In genomic region chr3:111080357-111080937, GRCh38 we compare ENCODE assay signal across 8 cellular contexts. TPM values are rescaled to one million over a fixed set of nuclear protein-coding genes. Genes with fewer than 3 reads are reported as not detected.
DNase-seq lines count a peak whose midpoint lies in the region; ATAC-seq and TF ChIP-seq lines count a peak whose summit lies in the region.

No MANE protein-coding gene starts in this region.

- TF ChIP-seq POLR2A in vagina (IDR thresholded peaks at IDR 0.05) = no peak

- POLR2A ChIA-PET in SK-N-SH (lab: Yijun Ruan, JAX) = no interaction called here

- TF ChIP-seq EP300 in SK-N-SH (IDR thresholded peaks at IDR 0.05; ENCODE audit: borderline replicate concordance in 1 of 2, low read depth in 1 of 2, low read length in 1 of 2) = no peak

- H3F3A ChIP-seq in SK-N-SH (replicated peaks; ENCODE audit: insufficient read depth) = peaks cover 9% of the 10 kb centered on the region

- no peaks in the 10 kb centered on the region for H3K9me2 ChIP-seq in SK-N-SH

- no peaks in the 10 kb centered on the region for H3K27me3 ChIP-seq in heart right ventricle
- no peaks in the 10 kb centered on the region for H3K27me3 ChIP-seq in SK-N-SH (ENCODE audit: insufficient read depth)
- no peaks in the 10 kb centered on the region for H3K27me3 ChIP-seq in left ventricle myocardium inferior (ENCODE audit: low read depth)
- H3K27me3 ChIP-seq in vagina = no peaks in the 10 kb centered on the region

- ATAC-seq in heart right ventricle (no peak), left ventricle myocardium superior (no peak), HG03342 (IDR thresholded peaks at IDR 0.05; ENCODE audit: unreplicated experiment) (no peak), HG03039 (IDR thresholded peaks at IDR 0.05; ENCODE audit: unreplicated experiment) (no peak)

- intact Hi-C loops in heart right ventricle (cut with DNase I) (loop anchor here in 4 of 10 donors (10.0 kb wide), 2 partner anchors 766 to 1346 kb away; no protein-coding TSS in a partner anchor), left ventricle myocardium superior (cut with micrococcal nuclease) (no loop called here), left ventricle myocardium inferior (cut with micrococcal nuclease) (no loop called here), vagina (cut with DNase I) (no loop called here)

- peak overlapping the region; percentile 33 for H3K4me2 ChIP-seq in SK-N-SH

- H3K36me3 ChIP-seq in heart right ventricle (no peaks in the 10 kb centered on the region), SK-N-SH (replicated peaks in 1 of 2; ENCODE audit: control insufficient read depth in 1 of 2, insufficient read depth in 2 of 2, low read length in 1 of 2) (no peaks in the 10 kb centered on the region), left ventricle myocardium inferior (no peaks in the 10 kb centered on the region), vagina (no peaks in the 10 kb centered on the region)

- no peak overlapping the region for H3K4me3 ChIP-seq in heart right ventricle
- H3K4me3 ChIP-seq in SK-N-SH (ENCODE audit: low read depth in 2 of 2, low read length in 1 of 2) = peak overlapping the region in 1 of 2 experiments; percentile 12; a peak in 1 of 4 replicates
- H3K4me3 ChIP-seq in left ventricle myocardium inferior = no peak overlapping the region
- H3K4me3 ChIP-seq in vagina = no peak overlapping the region

- CTCF ChIA-PET in SK-N-SH (lab: Yijun Ruan, JAX) = interaction anchor here (0.5 to 3.0 kb wide), 35 partner anchors 8 to 1806 kb away, joined by 3 to 19 read pairs (median 3); partner anchors contain the start of gene NECTIN3

- H3K9me3 ChIP-seq in heart right ventricle (no peaks in the 10 kb centered on the region), SK-N-SH (no peaks in the 10 kb centered on the region), left ventricle myocardium inferior (replicated peaks) (no peaks in the 10 kb centered on the region), vagina (no peaks in the 10 kb centered on the region)

- TF ChIP-seq CTCF in heart right ventricle (IDR thresholded peaks at IDR 0.05) (peak in 8 of 9 donors; percentile 27 to 75 (median 57)), SK-N-SH (IDR thresholded peaks at IDR 0.05) (peak; percentile 74), left ventricle myocardium inferior (IDR thresholded peaks at IDR 0.05; ENCODE audit: borderline replicate concordance) (peak; percentile 69), vagina (IDR thresholded peaks at IDR 0.05) (peak in 2 of 3 experiments; percentile 32 to 57)

- H3K9ac ChIP-seq in SK-N-SH = no peak overlapping the region

- H3K79me2 ChIP-seq in SK-N-SH (ENCODE audit: insufficient read depth) = peaks cover 100% of the 10 kb centered on the region

- peak; percentile 72 for TF ChIP-seq RAD21 in SK-N-SH (IDR thresholded peaks at IDR 0.05; ENCODE audit: low read length)

- H4K20me1 ChIP-seq in SK-N-SH (ENCODE audit: insufficient read depth) = peaks cover 69% of the 10 kb centered on the region

- H3K4me1 ChIP-seq in heart right ventricle (peaks cover 0 to 12% (median 0%) of the 10 kb centered on the region in 9 donors), SK-N-SH (ENCODE audit: control insufficient read depth in 1 of 2, insufficient read depth in 2 of 2, low read depth in 1 of 2, low read length in 1 of 2) (peaks cover 0 to 12% of the 10 kb centered on the region in 2 experiments; a peak in 2 of 4 replicates), left ventricle myocardium inferior (peaks cover 6% of the 10 kb centered on the region), vagina (peaks cover 16% of the 10 kb centered on the region)

- H3K27ac ChIP-seq in heart right ventricle (no peak overlapping the region), SK-N-SH (ENCODE audit: low read depth in 2 of 2, low read length in 1 of 2) (peak overlapping the region in 1 of 2 experiments; percentile 33; a peak in 1 of 4 replicates), left ventricle myocardium inferior (replicated peaks) (no peak overlapping the region), vagina (no peak overlapping the region)

- WGBS in heart right ventricle, 2 donors = 53 to 58% methylated on average over 2 of the region's 2 CpGs
- WGBS in SK-N-SH (ENCODE audit: low lambda C conversion rate) = 45% methylated on average over 2 of the region's 2 CpGs

- DNase-seq in heart right ventricle (no peak), left ventricle myocardium superior (no peak), SK-N-SH (peak; percentile 30), left ventricle myocardium inferior (no peak), vagina (ENCODE audit: extremely low spot score in 2 of 2) (no peak)
- DNase-seq in effector CD4-positive, alpha-beta T cell = no peak

- H2AFZ ChIP-seq in SK-N-SH (ENCODE audit: low read depth) = no peak overlapping the region

TF ChIP-seq in SK-N-SH, 30 proteins besides CTCF, POLR2A, EP300 and RAD21:
- TF ChIP-seq FOXJ3 (CRISPR knock-in tag; IDR thresholded peaks at IDR 0.05) (no peak), RCOR1 (IDR thresholded peaks at IDR 0.05; ENCODE audit: low read length) (no peak), MEF2A (IDR thresholded peaks at IDR 0.05; ENCODE audit: borderline replicate concordance, low read depth) (no peak), SMC3 (IDR thresholded peaks at IDR 0.05; ENCODE audit: low read depth, low read length) (peak; percentile 25; the same call in 1 of the 2 replicates)
- TF ChIP-seq, protein P1, sequence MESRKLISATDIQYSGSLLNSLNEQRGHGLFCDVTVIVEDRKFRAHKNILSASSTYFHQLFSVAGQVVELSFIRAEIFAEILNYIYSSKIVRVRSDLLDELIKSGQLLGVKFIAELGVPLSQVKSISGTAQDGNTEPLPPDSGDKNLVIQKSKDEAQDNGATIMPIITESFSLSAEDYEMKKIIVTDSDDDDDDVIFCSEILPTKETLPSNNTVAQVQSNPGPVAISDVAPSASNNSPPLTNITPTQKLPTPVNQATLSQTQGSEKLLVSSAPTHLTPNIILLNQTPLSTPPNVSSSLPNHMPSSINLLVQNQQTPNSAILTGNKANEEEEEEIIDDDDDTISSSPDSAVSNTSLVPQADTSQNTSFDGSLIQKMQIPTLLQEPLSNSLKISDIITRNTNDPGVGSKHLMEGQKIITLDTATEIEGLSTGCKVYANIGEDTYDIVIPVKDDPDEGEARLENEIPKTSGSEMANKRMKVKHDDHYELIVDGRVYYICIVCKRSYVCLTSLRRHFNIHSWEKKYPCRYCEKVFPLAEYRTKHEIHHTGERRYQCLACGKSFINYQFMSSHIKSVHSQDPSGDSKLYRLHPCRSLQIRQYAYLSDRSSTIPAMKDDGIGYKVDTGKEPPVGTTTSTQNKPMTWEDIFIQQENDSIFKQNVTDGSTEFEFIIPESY (IDR thresholded peaks at IDR 0.05; ENCODE audit: borderline replicate concordance, low read depth) = no peak
- TF ChIP-seq, protein P2, sequence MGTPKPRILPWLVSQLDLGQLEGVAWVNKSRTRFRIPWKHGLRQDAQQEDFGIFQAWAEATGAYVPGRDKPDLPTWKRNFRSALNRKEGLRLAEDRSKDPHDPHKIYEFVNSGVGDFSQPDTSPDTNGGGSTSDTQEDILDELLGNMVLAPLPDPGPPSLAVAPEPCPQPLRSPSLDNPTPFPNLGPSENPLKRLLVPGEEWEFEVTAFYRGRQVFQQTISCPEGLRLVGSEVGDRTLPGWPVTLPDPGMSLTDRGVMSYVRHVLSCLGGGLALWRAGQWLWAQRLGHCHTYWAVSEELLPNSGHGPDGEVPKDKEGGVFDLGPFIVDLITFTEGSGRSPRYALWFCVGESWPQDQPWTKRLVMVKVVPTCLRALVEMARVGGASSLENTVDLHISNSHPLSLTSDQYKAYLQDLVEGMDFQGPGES (IDR thresholded peaks at IDR 0.05; ENCODE audit: low read depth, low read length) = no peak
- TF ChIP-seq, protein P3, sequence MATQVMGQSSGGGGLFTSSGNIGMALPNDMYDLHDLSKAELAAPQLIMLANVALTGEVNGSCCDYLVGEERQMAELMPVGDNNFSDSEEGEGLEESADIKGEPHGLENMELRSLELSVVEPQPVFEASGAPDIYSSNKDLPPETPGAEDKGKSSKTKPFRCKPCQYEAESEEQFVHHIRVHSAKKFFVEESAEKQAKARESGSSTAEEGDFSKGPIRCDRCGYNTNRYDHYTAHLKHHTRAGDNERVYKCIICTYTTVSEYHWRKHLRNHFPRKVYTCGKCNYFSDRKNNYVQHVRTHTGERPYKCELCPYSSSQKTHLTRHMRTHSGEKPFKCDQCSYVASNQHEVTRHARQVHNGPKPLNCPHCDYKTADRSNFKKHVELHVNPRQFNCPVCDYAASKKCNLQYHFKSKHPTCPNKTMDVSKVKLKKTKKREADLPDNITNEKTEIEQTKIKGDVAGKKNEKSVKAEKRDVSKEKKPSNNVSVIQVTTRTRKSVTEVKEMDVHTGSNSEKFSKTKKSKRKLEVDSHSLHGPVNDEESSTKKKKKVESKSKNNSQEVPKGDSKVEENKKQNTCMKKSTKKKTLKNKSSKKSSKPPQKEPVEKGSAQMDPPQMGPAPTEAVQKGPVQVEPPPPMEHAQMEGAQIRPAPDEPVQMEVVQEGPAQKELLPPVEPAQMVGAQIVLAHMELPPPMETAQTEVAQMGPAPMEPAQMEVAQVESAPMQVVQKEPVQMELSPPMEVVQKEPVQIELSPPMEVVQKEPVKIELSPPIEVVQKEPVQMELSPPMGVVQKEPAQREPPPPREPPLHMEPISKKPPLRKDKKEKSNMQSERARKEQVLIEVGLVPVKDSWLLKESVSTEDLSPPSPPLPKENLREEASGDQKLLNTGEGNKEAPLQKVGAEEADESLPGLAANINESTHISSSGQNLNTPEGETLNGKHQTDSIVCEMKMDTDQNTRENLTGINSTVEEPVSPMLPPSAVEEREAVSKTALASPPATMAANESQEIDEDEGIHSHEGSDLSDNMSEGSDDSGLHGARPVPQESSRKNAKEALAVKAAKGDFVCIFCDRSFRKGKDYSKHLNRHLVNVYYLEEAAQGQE (IDR thresholded peaks at IDR 0.05; ENCODE audit: low read depth, low read length) = no peak

RNA-seq across cellular contexts. Expression of gene NECTIN3, which starts 8.8 kb away (rescaled TPM):
- total RNA-seq in heart right ventricle (10 to 100 TPM in 5 of 10 donors, 1 to 10 TPM in 5; 4.9 to 11.5 (median 9.0) TPM), left ventricle myocardium superior (9.1 TPM), left ventricle myocardium inferior (7.6 TPM), vagina (20.4 TPM)
- polyA plus RNA-seq in heart right ventricle (1 to 10 TPM; 2.6 to 3.7 TPM), SK-N-SH (2012; rRNA removed) (8.9 and 12.7 TPM in 2 replicates)
- 15.1 and 17.3 TPM in 2 replicates for polyA plus RNA-seq in SK-N-SH (2012; cell fraction: cytosol; rRNA removed)
- 4.0 and 8.7 TPM in 2 replicates for polyA plus RNA-seq in SK-N-SH (2012; cell fraction: nucleus; rRNA removed)
